Comparison of ENCODE assay signal across 8 cellular contexts in genomic region chr5:87074934-87075541, GRCh38.
DNase-seq lines count a peak whose midpoint lies in the region; ATAC-seq and TF ChIP-seq lines count a peak whose summit lies in the region.

No MANE protein-coding gene starts in this region.

- H3K27me3 Mint-ChIP-seq in activated T-helper 2 cell treated with anti-CD3 and anti-CD28 coated beads, Interferon-gamma antibody, Interleukin-2, Interleukin-4, amounts not matched to agents 10 μg/mL and 5 μg/mL and 100 μg/mL, durations not matched to agents 14 hours and 24 hours and 36 hours (ENCODE audit: low read depth): no peaks in the 10 kb centered on the region

- no peak for TF ChIP-seq CTCF in GM12864 (IDR thresholded peaks at IDR 0.05; ENCODE audit: low read depth, low read length, missing control alignments)
- no peak for TF ChIP-seq CTCF in GM20000 (IDR thresholded peaks at IDR 0.05; ENCODE audit: extremely low read depth, missing control alignments)

- intact Hi-C loops in activated T-helper 2 cell treated with anti-CD3 and anti-CD28 coated beads, Interferon-gamma antibody, Interleukin-2, Interleukin-4, amounts not matched to agents 10 μg/mL and 5 μg/mL and 100 μg/mL, durations not matched to agents 14 hours and 24 hours and 36 hours (cut with micrococcal nuclease): no loop called here

- H3K27ac Mint-ChIP-seq in activated T-helper 2 cell treated with anti-CD3 and anti-CD28 coated beads, Interferon-gamma antibody, Interleukin-2, Interleukin-4, amounts not matched to agents 10 μg/mL and 5 μg/mL and 100 μg/mL, durations not matched to agents 14 hours and 24 hours and 36 hours: peak overlapping the region; percentile 73

- peak; percentile 91 for ATAC-seq in HG03442 (IDR thresholded peaks at IDR 0.05; ENCODE audit: unreplicated experiment)

- no peak overlapping the region for H3K4me3 ChIP-seq in GM12864 (ENCODE audit: low read depth, low read length)

- DNase-seq in GM12864 (ENCODE audit: low read depth) (peak; percentile 90), GM20000 (ENCODE audit: low spot score) (peak; percentile 49), NCI-H2227 treated with DMSO at 0.1 percent for 48 hours (lab: John Stamatoyannopoulos, UW) (no peak), DMS79 (lab: John Stamatoyannopoulos, UW) (no peak), NCI-H1694 (lab: John Stamatoyannopoulos, UW) (no peak), H4 (ENCODE audit: low spot score) (no peak)
- DNase-seq in activated T-helper 2 cell treated with anti-CD3 and anti-CD28 coated beads, Interferon-gamma antibody, Interleukin-2, Interleukin-4, amounts not matched to agents 10 μg/mL and 5 μg/mL and 100 μg/mL, durations not matched to agents 14 hours and 24 hours and 36 hours (ENCODE audit: low spot score): peak; percentile 16

- H3K9me3 Mint-ChIP-seq in activated T-helper 2 cell treated with anti-CD3 and anti-CD28 coated beads, Interferon-gamma antibody, Interleukin-2, Interleukin-4, amounts not matched to agents 10 μg/mL and 5 μg/mL and 100 μg/mL, durations not matched to agents 14 hours and 24 hours and 36 hours: peaks cover 5% of the 10 kb centered on the region

- no peak overlapping the region for H3K4me3 Mint-ChIP-seq in activated T-helper 2 cell treated with anti-CD3 and anti-CD28 coated beads, Interferon-gamma antibody, Interleukin-2, Interleukin-4, amounts not matched to agents 10 μg/mL and 5 μg/mL and 100 μg/mL, durations not matched to agents 14 hours and 24 hours and 36 hours (ENCODE audit: low read depth)

- H3K36me3 Mint-ChIP-seq in activated T-helper 2 cell treated with anti-CD3 and anti-CD28 coated beads, Interferon-gamma antibody, Interleukin-2, Interleukin-4, amounts not matched to agents 10 μg/mL and 5 μg/mL and 100 μg/mL, durations not matched to agents 14 hours and 24 hours and 36 hours (ENCODE audit: low read depth): no peaks in the 10 kb centered on the region

- peaks cover 40% of the 10 kb centered on the region for H3K4me1 Mint-ChIP-seq in activated T-helper 2 cell treated with anti-CD3 and anti-CD28 coated beads, Interferon-gamma antibody, Interleukin-2, Interleukin-4, amounts not matched to agents 10 μg/mL and 5 μg/mL and 100 μg/mL, durations not matched to agents 14 hours and 24 hours and 36 hours (ENCODE audit: low read depth)

Comparison
In these comparisons a context has a peak if more than half of its experiments do, and no peak if none do; other contexts are left out.
1. DNase-seq: peak in GM12864 (single experiment), GM20000 (single experiment) and activated T-helper 2 cell treated with anti-CD3 and anti-CD28 coated beads, Interferon-gamma antibody, Interleukin-2, Interleukin-4, amounts not matched to agents 10 μg/mL and 5 μg/mL and 100 μg/mL, durations not matched to agents 14 hours and 24 hours and 36 hours (single experiment); none in NCI-H2227 treated with DMSO at 0.1 percent for 48 hours (single experiment), DMS79 (single experiment), NCI-H1694 (single experiment) and H4 (single experiment).